ENCODE assay signal across 20 cellular contexts in the genomic region with DNA sequence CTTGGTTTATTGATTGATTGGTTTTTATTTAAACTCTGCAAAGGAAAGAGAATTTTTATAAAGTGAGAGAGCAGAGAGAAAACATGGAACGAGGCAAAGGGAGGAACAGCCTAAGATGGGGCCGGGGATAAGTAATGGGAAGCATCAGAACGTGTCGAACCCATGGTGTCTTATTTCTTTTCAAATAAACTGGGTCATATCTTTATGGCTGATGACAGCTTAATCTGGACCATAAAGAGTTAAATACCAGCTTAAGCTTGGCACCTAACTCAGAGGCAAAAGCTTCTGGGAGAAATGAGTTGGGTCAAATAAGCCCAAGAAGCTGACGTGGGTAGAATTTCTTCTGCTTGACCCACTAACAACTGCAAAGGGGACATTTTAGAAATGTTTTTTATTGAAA. TPM values are rescaled to one million over a fixed set of nuclear protein-coding genes. Genes with fewer than 3 reads are reported as not detected.
DNase-seq lines count a peak whose midpoint lies in the region; ATAC-seq and TF ChIP-seq lines count a peak whose summit lies in the region.
"Had no signal": no experiment of that assay in that cellular context is flagged by ENCODE, and none has a peak within 500 bp of the region (broad histone marks: within the 10 kb centered on the region; RNA-seq: fewer than 3 reads in every experiment).

No MANE protein-coding gene starts in this region.

- no peaks in the 10 kb centered on the region for H3K27me3 ChIP-seq in CD4-positive, CD25-positive, alpha-beta regulatory T cell (ENCODE audit: control insufficient read depth, insufficient read depth, low read length)
- H3K27me3 ChIP-seq in WERI-Rb-1 (ENCODE audit: insufficient read depth, low read depth, severe bottlenecking) = no peaks in the 10 kb centered on the region

- peak overlapping the region; percentile 87 for H3K27ac Mint-ChIP-seq in activated CD4-positive, alpha-beta T cell treated with anti-CD3 and anti-CD28 coated beads, Interleukin-2, amount 10 ng/mL, durations not matched to agents 7 days and 5 days
- peak overlapping the region; percentile 2 to 53 (median 18) for H3K27ac Mint-ChIP-seq in CD4-positive, CD25-positive, alpha-beta regulatory T cell
- H3K27ac Mint-ChIP-seq: HFFc6 had no signal

- CTCF ChIA-PET in activated CD4-positive, alpha-beta T cell treated with anti-CD3 and anti-CD28 coated beads, Interleukin-2, amount 10 ng/mL, durations not matched to agents 7 days and 5 days (lab: Charles Lee) = interaction anchor here (0.8 to 1.9 kb wide), 4 partner anchors 10 to 136 kb away, joined by 3 to 6 read pairs (median 4); a partner anchor contains a TSS

- no peak for TF ChIP-seq CTCF in WERI-Rb-1 (IDR thresholded peaks at IDR 0.05; ENCODE audit: low read depth, low read length)
- no peak for TF ChIP-seq CTCF in mucosa of descending colon (IDR thresholded peaks at IDR 0.05)

- H3K36me3 ChIP-seq in CD4-positive, CD25-positive, alpha-beta regulatory T cell (ENCODE audit: control insufficient read depth, insufficient read depth, low read length) = peaks cover 6% of the 10 kb centered on the region
- peaks cover 12% of the 10 kb centered on the region for H3K36me3 ChIP-seq in WERI-Rb-1
- no peaks in the 10 kb centered on the region for H3K36me3 ChIP-seq in mucosa of descending colon (ENCODE audit: low read depth)

- H3K4me1 Mint-ChIP-seq in activated CD4-positive, alpha-beta T cell treated with anti-CD3 and anti-CD28 coated beads, Interleukin-2, amount 10 ng/mL, durations not matched to agents 7 days and 5 days = peaks cover 55% of the 10 kb centered on the region
- H3K4me1 Mint-ChIP-seq in CD4-positive, CD25-positive, alpha-beta regulatory T cell = peaks cover 12 to 37% (median 13%) of the 10 kb centered on the region in 4 donors

- H3K27ac ChIP-seq in CD4-positive, CD25-positive, alpha-beta regulatory T cell (ENCODE audit: insufficient read depth, low read length, poor library complexity, severe bottlenecking) = no peak overlapping the region
- peak overlapping the region; percentile 66 for H3K27ac ChIP-seq in WERI-Rb-1

- no peak overlapping the region for H3K4me3 ChIP-seq in CD4-positive, CD25-positive, alpha-beta regulatory T cell (ENCODE audit: low read depth, low read length)
- H3K4me3 ChIP-seq in WERI-Rb-1 (ENCODE audit: low read depth, low read length) (no peak overlapping the region), mucosa of descending colon (no peak overlapping the region)

- no peak for ATAC-seq in CD4-positive, CD25-positive, alpha-beta regulatory T cell (ENCODE audit: low read depth in 2 of 2)
- no peak for ATAC-seq in HG03520 (IDR thresholded peaks at IDR 0.05; ENCODE audit: unreplicated experiment)
- ATAC-seq in mucosa of descending colon = no peak
- ATAC-seq: Panc1 had no signal

- H3K36me3 Mint-ChIP-seq in activated CD4-positive, alpha-beta T cell treated with anti-CD3 and anti-CD28 coated beads, Interleukin-2, amount 10 ng/mL, durations not matched to agents 7 days and 5 days (ENCODE audit: low read depth) = peaks cover 21% of the 10 kb centered on the region
- peaks cover 32% of the 10 kb centered on the region for H3K36me3 Mint-ChIP-seq in CD4-positive, CD25-positive, alpha-beta regulatory T cell

- intact Hi-C loops in mucosa of descending colon (cut with DNase I, micrococcal nuclease) = no loop called here

- H3K4me1 ChIP-seq in CD4-positive, CD25-positive, alpha-beta regulatory T cell (ENCODE audit: control insufficient read depth, insufficient read depth, low read length, poor library complexity, severe bottlenecking) = peaks cover 5% of the 10 kb centered on the region
- no peaks in the 10 kb centered on the region for H3K4me1 ChIP-seq in mucosa of descending colon (ENCODE audit: low read depth)

- peak overlapping the region; percentile 46 for H3K4me3 Mint-ChIP-seq in activated CD4-positive, alpha-beta T cell treated with anti-CD3 and anti-CD28 coated beads, Interleukin-2, amount 10 ng/mL, durations not matched to agents 7 days and 5 days
- H3K4me3 Mint-ChIP-seq in CD4-positive, CD25-positive, alpha-beta regulatory T cell = no peak overlapping the region
- H3K4me3 Mint-ChIP-seq: HFFc6 had no signal

- POLR2A ChIA-PET in activated CD4-positive, alpha-beta T cell treated with anti-CD3 and anti-CD28 coated beads, Interleukin-2, amount 10 ng/mL, durations not matched to agents 7 days and 5 days (lab: Charles Lee) = no interaction called here

- no peaks in the 10 kb centered on the region for H3K27me3 Mint-ChIP-seq in activated CD4-positive, alpha-beta T cell treated with anti-CD3 and anti-CD28 coated beads, Interleukin-2, amount 10 ng/mL, durations not matched to agents 7 days and 5 days
- H3K27me3 Mint-ChIP-seq in CD4-positive, CD25-positive, alpha-beta regulatory T cell = peaks cover 5% of the 10 kb centered on the region

- no peaks in the 10 kb centered on the region for H3K9me3 Mint-ChIP-seq in activated CD4-positive, alpha-beta T cell treated with anti-CD3 and anti-CD28 coated beads, Interleukin-2, amount 10 ng/mL, durations not matched to agents 7 days and 5 days
- peaks cover 0 to 2% (median 0%) of the 10 kb centered on the region in 7 donors for H3K9me3 Mint-ChIP-seq in CD4-positive, CD25-positive, alpha-beta regulatory T cell
- H3K9me3 Mint-ChIP-seq: HFFc6 had no signal

- no peaks in the 10 kb centered on the region for H3K9me3 ChIP-seq in CD4-positive, CD25-positive, alpha-beta regulatory T cell (ENCODE audit: control insufficient read depth in 2 of 2, low read length in 2 of 2)
- H3K9me3 ChIP-seq in WERI-Rb-1 (ENCODE audit: severe bottlenecking) (no peaks in the 10 kb centered on the region), mucosa of descending colon (no peaks in the 10 kb centered on the region)
- H3K9me3 ChIP-seq: Caco-2 had no signal

- DNase-seq in activated CD4-positive, alpha-beta T cell treated with anti-CD3 and anti-CD28 coated beads, Interleukin-2, amount 10 ng/mL, durations not matched to agents 7 days and 5 days = no peak
- no peak for DNase-seq in activated CD4-positive, alpha-beta T cell treated with anti-CD3 and anti-CD28 coated beads for 48 hours
- no peak for DNase-seq in CD4-positive, CD25-positive, alpha-beta regulatory T cell
- DNase-seq in WERI-Rb-1 (no peak), midbrain (lab: John Stamatoyannopoulos, UW) (peak; percentile 13), mesenteric fat pad (ENCODE audit: low spot score) (no peak), mucosa of descending colon (no peak)
- DNase-seq: C1 segment of cervical spinal cord, Caco-2, DMS153, HFFc6, NCI-H1048, NCI-H1436 treated with DMSO at 0.1 percent for 48 hours, NCI-H2081, NCI-H510A, NCI-H774 had no signal

RNA-seq across cellular contexts. Expression of a gene that starts 12.0 kb away (rescaled TPM):
- total RNA-seq in activated CD4-positive, alpha-beta T cell treated with anti-CD3 and anti-CD28 coated beads, Interleukin-2, amount 10 ng/mL, durations not matched to agents 7 days and 5 days = 10 to 100 TPM in 1 of 2 experiments, 1 to 10 TPM in 1; 9.4 to 11.1 TPM
- 8.5 TPM for total RNA-seq in CD4-positive, CD25-positive, alpha-beta regulatory T cell
- polyA plus RNA-seq in CD4-positive, CD25-positive, alpha-beta regulatory T cell = 1 to 10 TPM; 4.7 to 7.5 (median 6.9) TPM
- total RNA-seq in mesenteric fat pad (4.9 TPM), mucosa of descending colon (10 to 100 TPM; 11.0 to 16.3 (median 11.8) TPM)

RNA-seq across cellular contexts. Expression of a gene that starts 12.7 kb away (rescaled TPM):
- total RNA-seq in activated CD4-positive, alpha-beta T cell treated with anti-CD3 and anti-CD28 coated beads, Interleukin-2, amount 10 ng/mL, durations not matched to agents 7 days and 5 days = 10 to 100 TPM; 60.4 to 60.7 TPM
- total RNA-seq in CD4-positive, CD25-positive, alpha-beta regulatory T cell = 13.8 TPM
- polyA plus RNA-seq in CD4-positive, CD25-positive, alpha-beta regulatory T cell = 10 to 100 TPM; 28.2 to 50.9 (median 39.5) TPM
- total RNA-seq in mesenteric fat pad = 113 TPM
- total RNA-seq in mucosa of descending colon = 10 to 100 TPM; 54.4 to 94.3 (median 92.5) TPM

RNA-seq across cellular contexts. Expression of a gene that starts 20.0 kb away (rescaled TPM):
- under 1 TPM in 1 of 2 experiments, not detected in 1; 0.21 TPM for total RNA-seq in activated CD4-positive, alpha-beta T cell treated with anti-CD3 and anti-CD28 coated beads, Interleukin-2, amount 10 ng/mL, durations not matched to agents 7 days and 5 days
- not detected for total RNA-seq in CD4-positive, CD25-positive, alpha-beta regulatory T cell
- polyA plus RNA-seq in CD4-positive, CD25-positive, alpha-beta regulatory T cell = not detected
- total RNA-seq in mesenteric fat pad (not detected), mucosa of descending colon (not detected)
- total RNA-seq: Caco-2, H1, MCF 10A had no signal
- polyA plus RNA-seq: H1 had no signal

RNA-seq across cellular contexts. Expression of a gene that starts 35.4 kb away (rescaled TPM):
- total RNA-seq in activated CD4-positive, alpha-beta T cell treated with anti-CD3 and anti-CD28 coated beads, Interleukin-2, amount 10 ng/mL, durations not matched to agents 7 days and 5 days = 1 to 10 TPM; 2.9 to 3.0 TPM
- 2.9 TPM for total RNA-seq in CD4-positive, CD25-positive, alpha-beta regulatory T cell
- polyA plus RNA-seq in CD4-positive, CD25-positive, alpha-beta regulatory T cell = under 1 TPM; 0.17 to 0.79 (median 0.25) TPM
- 2.4 TPM for total RNA-seq in mesenteric fat pad
- total RNA-seq in mucosa of descending colon = 1 to 10 TPM; 2.7 to 4.8 (median 4.4) TPM

RNA-seq across cellular contexts. Expression of a gene that starts 39.6 kb away (rescaled TPM):
- 1 to 10 TPM; 1.3 to 1.4 TPM for total RNA-seq in activated CD4-positive, alpha-beta T cell treated with anti-CD3 and anti-CD28 coated beads, Interleukin-2, amount 10 ng/mL, durations not matched to agents 7 days and 5 days
- total RNA-seq in CD4-positive, CD25-positive, alpha-beta regulatory T cell = 0.54 TPM
- polyA plus RNA-seq in CD4-positive, CD25-positive, alpha-beta regulatory T cell = 1 to 10 TPM in 1 of 4 donors, under 1 TPM in 3; 0.20 to 1.0 (median 0.71) TPM
- total RNA-seq in mesenteric fat pad = 6.0 TPM
- total RNA-seq in mucosa of descending colon = 1 to 10 TPM; 1.5 to 4.7 (median 2.3) TPM
